In genomic region chr18:79400091-79400590, GRCh38 we compare ENCODE assay signal across 8 cellular contexts. TPM values are rescaled to one million over a fixed set of nuclear protein-coding genes. Genes with fewer than 3 reads are reported as not detected.
DNase-seq lines count a peak whose midpoint lies in the region; ATAC-seq and TF ChIP-seq lines count a peak whose summit lies in the region.

No MANE protein-coding gene starts in this region.

- peak in 1 of 2 experiments; percentile 70 for DNase-seq in HL-60 (ENCODE audit: low read depth in 1 of 2, low spot score in 1 of 2)
- peak; percentile 78 for DNase-seq in activated CD8-positive, alpha-beta T cell treated with anti-CD3 and anti-CD28 coated beads for 36 hours
- DNase-seq in esophagus muscularis mucosa (ENCODE audit: extremely low spot score) = no peak
- peak; percentile 56 for DNase-seq in nephron progenitor cell
- DNase-seq in uterus = peak; percentile 67 to 75
- no peak for DNase-seq in NCI-H1092 (lab: John Stamatoyannopoulos, UW)
- no peak for DNase-seq in GDM1 (lab: John Stamatoyannopoulos, UW)

- H3K4me2 ChIP-seq in DOHH2 (ENCODE audit: low read length) = peak overlapping the region; percentile 85

- H3K4me1 ChIP-seq in DOHH2 (ENCODE audit: control insufficient read depth, low read length) (peaks cover 76% of the 10 kb centered on the region), esophagus muscularis mucosa (peaks cover 58 to 90% (median 83%) of the 10 kb centered on the region in 4 donors), uterus (peaks cover 0 to 1% of the 10 kb centered on the region in 2 donors)

- H3K27me3 ChIP-seq in DOHH2 (ENCODE audit: control insufficient read depth, low read length) (peaks cover 9% of the 10 kb centered on the region), HL-60 (ENCODE audit: insufficient read depth, poor library complexity, severe bottlenecking) (no peaks in the 10 kb centered on the region), esophagus muscularis mucosa (no peaks in the 10 kb centered on the region), uterus (no peaks in the 10 kb centered on the region)

- H4K20me1 ChIP-seq in DOHH2 (ENCODE audit: control insufficient read depth, insufficient read depth, low read depth, low read length) = 0 out of 2 replicates have a peak, but pooled peaks cover 6% of the 10 kb centered on the region

- no peaks in the 10 kb centered on the region for H3K9me3 Mint-ChIP-seq in activated CD8-positive, alpha-beta T cell treated with anti-CD3 and anti-CD28 coated beads for 36 hours
- H3K9me3 Mint-ChIP-seq in nephron progenitor cell = no peaks in the 10 kb centered on the region

- 0% methylated on average over 4 of the region's 71 CpGs for WGBS in esophagus muscularis mucosa

- H3K9me3 ChIP-seq in DOHH2 (ENCODE audit: control insufficient read depth, insufficient read depth, low read length) (no peaks in the 10 kb centered on the region), esophagus muscularis mucosa (no peaks in the 10 kb centered on the region), uterus (no peaks in the 10 kb centered on the region)

- peak overlapping the region; percentile 94 for H3K4me3 Mint-ChIP-seq in activated CD8-positive, alpha-beta T cell treated with anti-CD3 and anti-CD28 coated beads for 36 hours
- no peak overlapping the region for H3K4me3 Mint-ChIP-seq in nephron progenitor cell

- peaks cover 80% of the 10 kb centered on the region for H3K79me2 ChIP-seq in DOHH2 (ENCODE audit: control insufficient read depth, low read length)

- H3K27me3 Mint-ChIP-seq in activated CD8-positive, alpha-beta T cell treated with anti-CD3 and anti-CD28 coated beads for 36 hours = no peaks in the 10 kb centered on the region
- H3K27me3 Mint-ChIP-seq in nephron progenitor cell (ENCODE audit: low read depth, poor library complexity) = peaks cover 46% of the 10 kb centered on the region

- peaks cover 51% of the 10 kb centered on the region for H3K36me3 Mint-ChIP-seq in activated CD8-positive, alpha-beta T cell treated with anti-CD3 and anti-CD28 coated beads for 36 hours (ENCODE audit: low read depth)
- no peaks in the 10 kb centered on the region for H3K36me3 Mint-ChIP-seq in nephron progenitor cell (ENCODE audit: low read depth)

- POLR2A ChIA-PET in activated CD8-positive, alpha-beta T cell treated with anti-CD3 and anti-CD28 coated beads for 36 hours (lab: Charles Lee) = no interaction called here

- H3K4me1 Mint-ChIP-seq in activated CD8-positive, alpha-beta T cell treated with anti-CD3 and anti-CD28 coated beads for 36 hours (ENCODE audit: low read depth) = peaks cover 42% of the 10 kb centered on the region
- H3K4me1 Mint-ChIP-seq in nephron progenitor cell = peaks cover 46% of the 10 kb centered on the region

- H3K27ac ChIP-seq in DOHH2 (ENCODE audit: low read depth, low read length) (peak overlapping the region; percentile 56), HL-60 (replicated peaks) (peak overlapping the region; percentile 82), esophagus muscularis mucosa (replicated peaks in 1 of 4) (peak overlapping the region; percentile 85 to 91 (median 91)), uterus (peak overlapping the region; percentile 87 to 88)

- intact Hi-C loops in activated CD8-positive, alpha-beta T cell treated with anti-CD3 and anti-CD28 coated beads for 36 hours (cut with micrococcal nuclease) = loop anchor here (5.0 kb wide), 1 partner anchor 37 kb away; no protein-coding TSS in a partner anchor
- intact Hi-C loops in esophagus muscularis mucosa (cut with DNase I) (no loop called here), uterus (cut with DNase I; ENCODE audit: low total_unique reads) (no loop called here)

- CTCF ChIA-PET in activated CD8-positive, alpha-beta T cell treated with anti-CD3 and anti-CD28 coated beads for 36 hours (lab: Charles Lee) = interaction anchor here (6.2 kb wide), 1 partner anchor 21 kb away, joined by 44 read pairs; no protein-coding TSS in a partner anchor

- peaks cover 18% of the 10 kb centered on the region for H3F3A ChIP-seq in DOHH2 (ENCODE audit: control insufficient read depth, insufficient read depth)

- no peak for TF ChIP-seq CTCF in DOHH2 (IDR thresholded peaks at IDR 0.05; ENCODE audit: low read depth, low read length, poor library complexity, severe bottlenecking)
- no peak for TF ChIP-seq CTCF in HL-60 (IDR thresholded peaks at IDR 0.05; ENCODE audit: insufficient read depth, low read length)
- no peak for TF ChIP-seq CTCF in activated CD8-positive, alpha-beta T cell treated with anti-CD3 and anti-CD28 coated beads for 36 hours (IDR thresholded peaks at IDR 0.05)
- no peak for TF ChIP-seq CTCF in esophagus muscularis mucosa (IDR thresholded peaks at IDR 0.05)
- no peak for TF ChIP-seq CTCF in nephron progenitor cell (IDR thresholded peaks at IDR 0.05)
- TF ChIP-seq CTCF in uterus (IDR thresholded peaks at IDR 0.05) = no peak

- no peak for TF ChIP-seq POLR2A in esophagus muscularis mucosa (IDR thresholded peaks at IDR 0.05; ENCODE audit: low read depth)
- TF ChIP-seq POLR2A in uterus (IDR thresholded peaks at IDR 0.05) = no peak

- no peak overlapping the region for H3K27ac Mint-ChIP-seq in activated CD8-positive, alpha-beta T cell treated with anti-CD3 and anti-CD28 coated beads for 36 hours
- H3K27ac Mint-ChIP-seq in nephron progenitor cell = no peak overlapping the region

- H3K4me3 ChIP-seq in DOHH2 (ENCODE audit: low read length) = peak overlapping the region; percentile 87
- peak overlapping the region; percentile 62 for H3K4me3 ChIP-seq in HL-60 (replicated peaks; ENCODE audit: insufficient read depth, low read length)
- peak overlapping the region; percentile 83 to 96 (median 88) for H3K4me3 ChIP-seq in esophagus muscularis mucosa
- peak overlapping the region; percentile 26 to 59 for H3K4me3 ChIP-seq in uterus

- H3K9me2 ChIP-seq in DOHH2 (replicated peaks; ENCODE audit: control insufficient read depth, low read length) = no peaks in the 10 kb centered on the region

- H3K36me3 ChIP-seq in DOHH2 (ENCODE audit: control insufficient read depth, low read length) = peaks cover 24% of the 10 kb centered on the region
- H3K36me3 ChIP-seq in esophagus muscularis mucosa = no peaks in the 10 kb centered on the region
- H3K36me3 ChIP-seq in uterus = no peaks in the 10 kb centered on the region

- no peak for TF ChIP-seq EP300 in esophagus muscularis mucosa (IDR thresholded peaks at IDR 0.05)

- no peak for ATAC-seq in activated CD8-positive, alpha-beta T cell treated with anti-CD3 and anti-CD28 coated beads for 36 hours

RNA-seq across cellular contexts. Expression of gene NFATC1, which starts 4.4 kb away (rescaled TPM):
- 10 to 100 TPM; 97.2 to 98.3 TPM for total RNA-seq in activated CD8-positive, alpha-beta T cell treated with anti-CD3 and anti-CD28 coated beads for 36 hours
- 10 to 100 TPM; 15.0 to 22.0 (median 17.8) TPM for total RNA-seq in esophagus muscularis mucosa
- 10 to 100 TPM in 3 of 4 donors, 1 to 10 TPM in 1; 9.2 to 25.1 (median 14.6) TPM for total RNA-seq in uterus

Comparison
In these comparisons a context has a peak if more than half of its experiments do, and no peak if none do; other contexts are left out.
1. DNase-seq: peak in activated CD8-positive, alpha-beta T cell treated with anti-CD3 and anti-CD28 coated beads for 36 hours (single experiment), nephron progenitor cell (single experiment) and uterus (2 of 2); none in esophagus muscularis mucosa (single experiment), NCI-H1092 (single experiment) and GDM1 (single experiment).
2. Peak in every context shown above with its lines, with median percentiles within 50 percentile points of each other: H3K27ac ChIP-seq and H3K4me3 ChIP-seq.